Comparison of ENCODE assay signal across 1 cellular context in the genomic region with DNA sequence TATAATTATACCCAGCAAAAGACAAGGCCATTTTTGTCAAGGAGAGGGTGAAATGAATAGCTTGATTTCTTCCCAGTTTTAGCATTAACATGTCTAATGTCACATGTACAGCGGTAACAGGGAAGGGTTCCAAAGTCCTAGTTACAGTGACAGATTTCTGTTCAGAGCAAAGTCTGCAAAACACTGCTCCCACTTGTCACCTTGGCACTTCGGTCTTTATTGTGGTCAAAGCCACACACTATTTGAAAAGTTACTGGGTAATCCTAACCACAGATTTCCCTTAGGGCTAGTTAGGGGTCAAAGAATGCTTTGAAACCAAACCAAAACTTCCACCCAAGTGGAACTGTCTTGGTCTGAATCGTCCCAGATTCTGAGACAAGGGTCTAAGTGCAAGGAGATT.
A peak's percentile ranks its signal among the peaks of the same experiment; 100 is the strongest.
TF ChIP-seq lines count a peak whose summit lies in the region.

No MANE protein-coding gene starts in this region.

TF ChIP-seq in HepG2, 621 proteins besides CTCF, POLR2A, EP300 and RAD21 (continued from another document and continues in another):
- TF ChIP-seq, protein P1, sequence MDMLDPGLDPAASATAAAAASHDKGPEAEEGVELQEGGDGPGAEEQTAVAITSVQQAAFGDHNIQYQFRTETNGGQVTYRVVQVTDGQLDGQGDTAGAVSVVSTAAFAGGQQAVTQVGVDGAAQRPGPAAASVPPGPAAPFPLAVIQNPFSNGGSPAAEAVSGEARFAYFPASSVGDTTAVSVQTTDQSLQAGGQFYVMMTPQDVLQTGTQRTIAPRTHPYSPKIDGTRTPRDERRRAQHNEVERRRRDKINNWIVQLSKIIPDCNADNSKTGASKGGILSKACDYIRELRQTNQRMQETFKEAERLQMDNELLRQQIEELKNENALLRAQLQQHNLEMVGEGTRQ (IDR thresholded peaks at IDR 0.05; ENCODE audit: low read depth, low read length): 0 out of 2 replicates have a peak, but pooled peaks have one; percentile 8
- TF ChIP-seq, protein P1 (CRISPR knock-in tag; IDR thresholded peaks at IDR 0.05; ENCODE audit: borderline replicate concordance): no peak
- TF ChIP-seq BHLHE40 (IDR thresholded peaks at IDR 0.05; ENCODE audit: low read length) (0 out of 2 replicates have a peak, but pooled peaks have one; percentile 50), DMAP1 (CRISPR knock-in tag; IDR thresholded peaks at IDR 0.05) (0 out of 2 replicates have a peak, but pooled peaks have one; percentile 31), NFIC (IDR thresholded peaks at IDR 0.05; ENCODE audit: low read length) (peak; percentile 55; the same call in 1 of the 2 replicates), SSRP1 (CRISPR knock-in tag; IDR thresholded peaks at IDR 0.05) (no peak), SOX5 (CRISPR knock-in tag; IDR thresholded peaks at IDR 0.05; ENCODE audit: borderline replicate concordance) (peak; percentile 82), KLF6 (CRISPR knock-in tag; IDR thresholded peaks at IDR 0.05) (no peak), KAT8 (CRISPR knock-in tag; IDR thresholded peaks at IDR 0.05) (peak; percentile 25; the same call in 1 of the 2 replicates), DPF2 (CRISPR knock-in tag; IDR thresholded peaks at IDR 0.05; ENCODE audit: borderline replicate concordance, low read depth) (peak; percentile 58; the same call in 1 of the 2 replicates), MAFF (IDR thresholded peaks at IDR 0.05; ENCODE audit: low read depth, low read length) (0 out of 2 replicates have a peak, but pooled peaks have one; percentile 7), NR2F2 (IDR thresholded peaks at IDR 0.05; ENCODE audit: borderline replicate concordance, low read depth) (peak; percentile 84), HHEX (CRISPR knock-in tag; IDR thresholded peaks at IDR 0.05) (peak; percentile 67), MAF1 (CRISPR knock-in tag; IDR thresholded peaks at IDR 0.05; ENCODE audit: borderline replicate concordance) (no peak), MXI1 (IDR thresholded peaks at IDR 0.05; ENCODE audit: borderline replicate concordance, low read depth, low read length) (peak; percentile 55; the same call in 1 of the 3 replicates), ZMYM4 (CRISPR knock-in tag; IDR thresholded peaks at IDR 0.05) (peak; percentile 57; the same call in 1 of the 2 replicates), FOXO1 (CRISPR knock-in tag; IDR thresholded peaks at IDR 0.05) (peak; percentile 29; the same call in 1 of the 2 replicates), PPARG (CRISPR knock-in tag; conservative IDR thresholded peaks at IDR 0.05) (0 out of 2 replicates have a peak, but pooled peaks have one; percentile 35), IRX3 (CRISPR knock-in tag; IDR thresholded peaks at IDR 0.05; ENCODE audit: borderline replicate concordance, low read depth) (no peak), KDM6A (CRISPR knock-in tag; IDR thresholded peaks at IDR 0.05; ENCODE audit: low read depth) (peak; percentile 56), ZNF484 (CRISPR knock-in tag; IDR thresholded peaks at IDR 0.05; ENCODE audit: borderline replicate concordance, low read depth) (no peak), EHMT2 (IDR thresholded peaks at IDR 0.05; ENCODE audit: borderline replicate concordance, low read depth, low read length) (peak; percentile 44; the same call in 1 of the 2 replicates), NCOR1 (IDR thresholded peaks at IDR 0.05; ENCODE audit: borderline replicate concordance, low read length) (peak; percentile 81), ZNF557 (CRISPR knock-in tag; IDR thresholded peaks at IDR 0.05) (no peak), HDAC1 (CRISPR knock-in tag; IDR thresholded peaks at IDR 0.05) (peak; percentile 44; the same call in 1 of the 2 replicates), RCOR2 (CRISPR knock-in tag; IDR thresholded peaks at IDR 0.05) (peak; percentile 39; the same call in 1 of the 2 replicates), ETV5 (CRISPR knock-in tag; IDR thresholded peaks at IDR 0.05; ENCODE audit: borderline replicate concordance) (peak; percentile 37; the same call in 1 of the 2 replicates), ZNF501 (CRISPR knock-in tag; IDR thresholded peaks at IDR 0.05) (0 out of 2 replicates have a peak, but pooled peaks have one; percentile 23), RBM22 (optimal IDR thresholded peaks at IDR 0.05; ENCODE audit: low read length) (no peak), ZMYM3 (CRISPR knock-in tag; IDR thresholded peaks at IDR 0.05) (no peak), FOSL2 (CRISPR knock-in tag; IDR thresholded peaks at IDR 0.05) (0 out of 2 replicates have a peak, but pooled peaks have one; percentile 26), CEBPG (CRISPR knock-in tag; IDR thresholded peaks at IDR 0.05) (peak; percentile 30; the same call in 1 of the 2 replicates), GFI1 (CRISPR knock-in tag; IDR thresholded peaks at IDR 0.05; ENCODE audit: borderline replicate concordance) (peak; percentile 95), ELF3 (CRISPR knock-in tag; IDR thresholded peaks at IDR 0.05) (peak; percentile 73)
- TF ChIP-seq, protein P2, sequence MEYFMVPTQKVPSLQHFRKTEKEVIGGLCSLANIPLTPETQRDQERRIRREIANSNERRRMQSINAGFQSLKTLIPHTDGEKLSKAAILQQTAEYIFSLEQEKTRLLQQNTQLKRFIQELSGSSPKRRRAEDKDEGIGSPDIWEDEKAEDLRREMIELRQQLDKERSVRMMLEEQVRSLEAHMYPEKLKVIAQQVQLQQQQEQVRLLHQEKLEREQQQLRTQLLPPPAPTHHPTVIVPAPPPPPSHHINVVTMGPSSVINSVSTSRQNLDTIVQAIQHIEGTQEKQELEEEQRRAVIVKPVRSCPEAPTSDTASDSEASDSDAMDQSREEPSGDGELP (IDR thresholded peaks at IDR 0.05; ENCODE audit: borderline replicate concordance, low read depth): peak; percentile 52; the same call in 1 of the 2 replicates
- TF ChIP-seq, protein P3, sequence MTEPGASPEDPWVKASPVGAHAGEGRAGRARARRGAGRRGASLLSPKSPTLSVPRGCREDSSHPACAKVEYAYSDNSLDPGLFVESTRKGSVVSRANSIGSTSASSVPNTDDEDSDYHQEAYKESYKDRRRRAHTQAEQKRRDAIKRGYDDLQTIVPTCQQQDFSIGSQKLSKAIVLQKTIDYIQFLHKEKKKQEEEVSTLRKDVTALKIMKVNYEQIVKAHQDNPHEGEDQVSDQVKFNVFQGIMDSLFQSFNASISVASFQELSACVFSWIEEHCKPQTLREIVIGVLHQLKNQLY (CRISPR knock-in tag; IDR thresholded peaks at IDR 0.05): 0 out of 2 replicates have a peak, but pooled peaks have one; percentile 9
- TF ChIP-seq, protein P4, sequence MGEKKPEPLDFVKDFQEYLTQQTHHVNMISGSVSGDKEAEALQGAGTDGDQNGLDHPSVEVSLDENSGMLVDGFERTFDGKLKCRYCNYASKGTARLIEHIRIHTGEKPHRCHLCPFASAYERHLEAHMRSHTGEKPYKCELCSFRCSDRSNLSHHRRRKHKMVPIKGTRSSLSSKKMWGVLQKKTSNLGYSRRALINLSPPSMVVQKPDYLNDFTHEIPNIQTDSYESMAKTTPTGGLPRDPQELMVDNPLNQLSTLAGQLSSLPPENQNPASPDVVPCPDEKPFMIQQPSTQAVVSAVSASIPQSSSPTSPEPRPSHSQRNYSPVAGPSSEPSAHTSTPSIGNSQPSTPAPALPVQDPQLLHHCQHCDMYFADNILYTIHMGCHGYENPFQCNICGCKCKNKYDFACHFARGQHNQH (CRISPR knock-in tag; IDR thresholded peaks at IDR 0.05): peak; percentile 85; the same call in 1 of the 2 replicates
- TF ChIP-seq, protein P5, sequence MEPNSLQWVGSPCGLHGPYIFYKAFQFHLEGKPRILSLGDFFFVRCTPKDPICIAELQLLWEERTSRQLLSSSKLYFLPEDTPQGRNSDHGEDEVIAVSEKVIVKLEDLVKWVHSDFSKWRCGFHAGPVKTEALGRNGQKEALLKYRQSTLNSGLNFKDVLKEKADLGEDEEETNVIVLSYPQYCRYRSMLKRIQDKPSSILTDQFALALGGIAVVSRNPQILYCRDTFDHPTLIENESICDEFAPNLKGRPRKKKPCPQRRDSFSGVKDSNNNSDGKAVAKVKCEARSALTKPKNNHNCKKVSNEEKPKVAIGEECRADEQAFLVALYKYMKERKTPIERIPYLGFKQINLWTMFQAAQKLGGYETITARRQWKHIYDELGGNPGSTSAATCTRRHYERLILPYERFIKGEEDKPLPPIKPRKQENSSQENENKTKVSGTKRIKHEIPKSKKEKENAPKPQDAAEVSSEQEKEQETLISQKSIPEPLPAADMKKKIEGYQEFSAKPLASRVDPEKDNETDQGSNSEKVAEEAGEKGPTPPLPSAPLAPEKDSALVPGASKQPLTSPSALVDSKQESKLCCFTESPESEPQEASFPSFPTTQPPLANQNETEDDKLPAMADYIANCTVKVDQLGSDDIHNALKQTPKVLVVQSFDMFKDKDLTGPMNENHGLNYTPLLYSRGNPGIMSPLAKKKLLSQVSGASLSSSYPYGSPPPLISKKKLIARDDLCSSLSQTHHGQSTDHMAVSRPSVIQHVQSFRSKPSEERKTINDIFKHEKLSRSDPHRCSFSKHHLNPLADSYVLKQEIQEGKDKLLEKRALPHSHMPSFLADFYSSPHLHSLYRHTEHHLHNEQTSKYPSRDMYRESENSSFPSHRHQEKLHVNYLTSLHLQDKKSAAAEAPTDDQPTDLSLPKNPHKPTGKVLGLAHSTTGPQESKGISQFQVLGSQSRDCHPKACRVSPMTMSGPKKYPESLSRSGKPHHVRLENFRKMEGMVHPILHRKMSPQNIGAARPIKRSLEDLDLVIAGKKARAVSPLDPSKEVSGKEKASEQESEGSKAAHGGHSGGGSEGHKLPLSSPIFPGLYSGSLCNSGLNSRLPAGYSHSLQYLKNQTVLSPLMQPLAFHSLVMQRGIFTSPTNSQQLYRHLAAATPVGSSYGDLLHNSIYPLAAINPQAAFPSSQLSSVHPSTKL (CRISPR knock-in tag; IDR thresholded peaks at IDR 0.05): peak; percentile 91
- TF ChIP-seq, protein P6, sequence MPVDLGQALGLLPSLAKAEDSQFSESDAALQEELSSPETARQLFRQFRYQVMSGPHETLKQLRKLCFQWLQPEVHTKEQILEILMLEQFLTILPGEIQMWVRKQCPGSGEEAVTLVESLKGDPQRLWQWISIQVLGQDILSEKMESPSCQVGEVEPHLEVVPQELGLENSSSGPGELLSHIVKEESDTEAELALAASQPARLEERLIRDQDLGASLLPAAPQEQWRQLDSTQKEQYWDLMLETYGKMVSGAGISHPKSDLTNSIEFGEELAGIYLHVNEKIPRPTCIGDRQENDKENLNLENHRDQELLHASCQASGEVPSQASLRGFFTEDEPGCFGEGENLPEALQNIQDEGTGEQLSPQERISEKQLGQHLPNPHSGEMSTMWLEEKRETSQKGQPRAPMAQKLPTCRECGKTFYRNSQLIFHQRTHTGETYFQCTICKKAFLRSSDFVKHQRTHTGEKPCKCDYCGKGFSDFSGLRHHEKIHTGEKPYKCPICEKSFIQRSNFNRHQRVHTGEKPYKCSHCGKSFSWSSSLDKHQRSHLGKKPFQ (CRISPR knock-in tag; IDR thresholded peaks at IDR 0.05; ENCODE audit: insufficient replicate concordance): no peak
- TF ChIP-seq, protein P7, sequence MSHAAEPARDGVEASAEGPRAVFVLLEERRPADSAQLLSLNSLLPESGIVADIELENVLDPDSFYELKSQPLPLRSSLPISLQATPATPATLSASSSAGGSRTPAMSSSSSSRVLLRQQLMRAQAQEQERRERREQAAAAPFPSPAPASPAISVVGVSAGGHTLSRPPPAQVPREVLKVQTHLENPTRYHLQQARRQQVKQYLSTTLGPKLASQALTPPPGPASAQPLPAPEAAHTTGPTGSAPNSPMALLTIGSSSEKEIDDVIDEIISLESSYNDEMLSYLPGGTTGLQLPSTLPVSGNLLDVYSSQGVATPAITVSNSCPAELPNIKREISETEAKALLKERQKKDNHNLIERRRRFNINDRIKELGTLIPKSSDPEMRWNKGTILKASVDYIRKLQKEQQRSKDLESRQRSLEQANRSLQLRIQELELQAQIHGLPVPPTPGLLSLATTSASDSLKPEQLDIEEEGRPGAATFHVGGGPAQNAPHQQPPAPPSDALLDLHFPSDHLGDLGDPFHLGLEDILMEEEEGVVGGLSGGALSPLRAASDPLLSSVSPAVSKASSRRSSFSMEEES (CRISPR knock-in tag; IDR thresholded peaks at IDR 0.05): peak; percentile 55; the same call in 1 of the 2 replicates
- TF ChIP-seq, protein P8, sequence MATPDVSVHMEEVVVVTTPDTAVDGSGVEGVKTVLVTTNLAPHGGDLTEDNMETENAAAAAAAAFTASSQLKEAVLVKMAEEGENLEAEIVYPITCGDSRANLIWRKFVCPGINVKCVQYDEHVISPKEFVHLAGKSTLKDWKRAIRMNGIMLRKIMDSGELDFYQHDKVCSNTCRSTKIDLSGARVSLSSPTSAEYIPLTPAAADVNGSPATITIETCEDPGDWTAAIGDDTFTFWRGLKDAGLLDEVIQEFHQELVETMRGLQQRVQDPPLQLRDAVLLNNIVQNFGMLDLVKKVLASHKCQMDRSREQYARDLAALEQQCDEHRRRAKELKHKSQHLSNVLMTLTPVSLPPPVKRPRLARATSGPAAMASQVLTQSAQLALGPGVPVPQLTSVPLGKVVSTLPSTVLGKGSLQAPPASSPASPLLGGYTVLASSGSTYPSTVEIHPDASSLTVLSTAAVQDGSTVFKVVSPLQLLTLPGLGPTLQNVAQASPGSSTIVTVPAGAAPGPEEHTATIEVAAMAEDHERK (CRISPR knock-in tag; IDR thresholded peaks at IDR 0.05; ENCODE audit: low read depth): no peak
- TF ChIP-seq, protein P9, sequence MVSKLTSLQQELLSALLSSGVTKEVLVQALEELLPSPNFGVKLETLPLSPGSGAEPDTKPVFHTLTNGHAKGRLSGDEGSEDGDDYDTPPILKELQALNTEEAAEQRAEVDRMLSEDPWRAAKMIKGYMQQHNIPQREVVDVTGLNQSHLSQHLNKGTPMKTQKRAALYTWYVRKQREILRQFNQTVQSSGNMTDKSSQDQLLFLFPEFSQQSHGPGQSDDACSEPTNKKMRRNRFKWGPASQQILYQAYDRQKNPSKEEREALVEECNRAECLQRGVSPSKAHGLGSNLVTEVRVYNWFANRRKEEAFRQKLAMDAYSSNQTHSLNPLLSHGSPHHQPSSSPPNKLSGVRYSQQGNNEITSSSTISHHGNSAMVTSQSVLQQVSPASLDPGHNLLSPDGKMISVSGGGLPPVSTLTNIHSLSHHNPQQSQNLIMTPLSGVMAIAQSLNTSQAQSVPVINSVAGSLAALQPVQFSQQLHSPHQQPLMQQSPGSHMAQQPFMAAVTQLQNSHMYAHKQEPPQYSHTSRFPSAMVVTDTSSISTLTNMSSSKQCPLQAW (CRISPR knock-in tag; IDR thresholded peaks at IDR 0.05): peak; percentile 61; the same call in 1 of the 2 replicates
- TF ChIP-seq, protein P10, sequence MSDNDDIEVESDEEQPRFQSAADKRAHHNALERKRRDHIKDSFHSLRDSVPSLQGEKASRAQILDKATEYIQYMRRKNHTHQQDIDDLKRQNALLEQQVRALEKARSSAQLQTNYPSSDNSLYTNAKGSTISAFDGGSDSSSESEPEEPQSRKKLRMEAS (IDR thresholded peaks at IDR 0.05): peak; percentile 34; the same call in 1 of the 2 replicates
- TF ChIP-seq, protein P11, sequence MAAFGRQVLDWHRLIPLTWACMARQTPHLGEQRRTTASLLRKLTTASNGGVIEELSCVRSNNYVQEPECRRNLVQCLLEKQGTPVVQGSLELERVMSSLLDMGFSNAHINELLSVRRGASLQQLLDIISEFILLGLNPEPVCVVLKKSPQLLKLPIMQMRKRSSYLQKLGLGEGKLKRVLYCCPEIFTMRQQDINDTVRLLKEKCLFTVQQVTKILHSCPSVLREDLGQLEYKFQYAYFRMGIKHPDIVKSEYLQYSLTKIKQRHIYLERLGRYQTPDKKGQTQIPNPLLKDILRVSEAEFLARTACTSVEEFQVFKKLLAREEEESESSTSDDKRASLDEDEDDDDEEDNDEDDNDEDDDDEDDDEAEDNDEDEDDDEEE (CRISPR knock-in tag; IDR thresholded peaks at IDR 0.05): no peak
